1 cellular context compared by ENCODE assay signal in genomic region chr10:77236700-77237099, GRCh38.
TF ChIP-seq lines count a peak whose summit lies in the region.

No MANE protein-coding gene starts in this region.

TF ChIP-seq in GM23338, 12 proteins besides CTCF, POLR2A, EP300 and RAD21 (continued from another document):
- TF ChIP-seq ZNF462 (CRISPR knock-in tag; IDR thresholded peaks at IDR 0.05): no peak
- TF ChIP-seq CREB1 (CRISPR knock-in tag; IDR thresholded peaks at IDR 0.05; ENCODE audit: low read depth): no peak
